23 cellular contexts compared by ENCODE assay signal in the genomic region with DNA sequence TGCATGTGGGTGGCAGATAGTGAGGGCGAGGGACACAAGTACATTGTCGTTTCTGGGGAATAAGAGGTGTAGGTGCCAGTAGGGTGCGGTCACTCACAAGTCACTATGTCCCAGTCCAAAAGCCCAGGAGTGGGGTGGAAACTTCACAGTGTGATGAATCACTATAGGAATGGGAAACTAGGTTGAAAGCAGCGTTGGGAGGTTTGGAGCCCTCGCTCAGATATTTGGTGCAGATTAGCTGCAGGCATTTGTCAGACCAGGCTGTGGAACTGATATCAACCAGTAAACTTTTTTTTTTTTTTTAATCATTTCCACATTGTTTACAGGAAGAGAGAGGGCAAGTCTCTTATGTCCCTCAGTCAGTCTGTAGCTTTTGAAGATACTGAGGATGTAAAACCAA.
DNase-seq lines count a peak whose midpoint lies in the region; ATAC-seq, FAIRE-seq and TF ChIP-seq lines count a peak whose summit lies in the region.
"Had no signal": no experiment of that assay in that cellular context is flagged by ENCODE, and none has a peak within 500 bp of the region (broad histone marks: within the 10 kb centered on the region; RNA-seq: fewer than 3 reads in every experiment).

No MANE protein-coding gene starts in this region.

- no peak for FAIRE-seq in HepG2 (lab: Jason Lieb, UNC)

- CTCF ChIA-PET in HepG2 (lab: Yijun Ruan, JAX; ENCODE audit: low intra/inter-chr PET ratio, low total read pairs), result no interaction called here

- TF ChIP-seq CTCF in right lobe of liver (IDR thresholded peaks at IDR 0.05) (no peak), HepG2 (CRISPR knock-in tag; IDR thresholded peaks at IDR 0.05) (no peak), VCaP (conservative IDR thresholded peaks at IDR 0.05) (no peak), fibroblast of the aortic adventitia (IDR thresholded peaks at IDR 0.05; ENCODE audit: insufficient read depth, low read length) (no peak), transverse colon (IDR thresholded peaks at IDR 0.05) (no peak)

- no peak for DNase-seq in right lobe of liver
- no peak for DNase-seq in HepG2 (ENCODE audit: low spot score)
- DNase-seq in fibroblast of the aortic adventitia (ENCODE audit: low read depth), result peak; percentile 15
- DNase-seq in transverse colon, result peak; percentile 12
- no peak for DNase-seq in posterior vena cava (ENCODE audit: low spot score)
- no peak for DNase-seq in activated T-helper 1 cell treated with anti-CD3 and anti-CD28 coated beads, Interleukin-12 subunit alpha, Interleukin-12 subunit beta, Interleukin-2, Interleukin-4 antibody, amounts not matched to agents 30 ng/mL and 10 ng/mL and 1 ng/mL, durations not matched to agents 14 hours and 24 hours and 36 hours (ENCODE audit: low spot score)
- DNase-seq in natural killer cell treated with Interleukin-12 subunit alpha and Interleukin-12 subunit beta and Interleukin-15 and Interleukin-18, amount 100 ng/mL, for 72 hours (ENCODE audit: low spot score), result no peak
- DNase-seq: activated B cell treated with CpG ODN at 0.5 μM for 24 hours; activated CD4-positive, alpha-beta T cell treated with anti-CD3 and anti-CD28 coated beads, Interleukin-2, amount 50 U/mL, for 4 hours; activated naive CD4-positive, alpha-beta T cell treated with anti-CD3 and anti-CD28 coated beads for 36 hours; effector CD8-positive, alpha-beta T cell; gastrocnemius medialis; natural killer cell; NCI-H1048; NCI-H1694; NCI-H510A; stimulated activated naive CD8-positive, alpha-beta T cell treated with anti-CD3 and anti-CD28 coated beads, Interleukin-15, Interleukin-2, amounts not matched to agents 100 U/mL and 50 U/mL, for 24 hours had no signal

- intact Hi-C loops in right lobe of liver (cut with DNase I) (no loop called here), HepG2 (cut with micrococcal nuclease; ENCODE audit: unreplicated experiment) (no loop called here), transverse colon (cut with DNase I; ENCODE audit: low total_unique reads) (no loop called here), posterior vena cava (cut with DNase I) (no loop called here)
- intact Hi-C loops in activated T-helper 1 cell treated with anti-CD3 and anti-CD28 coated beads, Interleukin-12 subunit alpha, Interleukin-12 subunit beta, Interleukin-2, Interleukin-4 antibody, amounts not matched to agents 30 ng/mL and 10 ng/mL and 1 ng/mL, durations not matched to agents 14 hours and 24 hours and 36 hours (cut with micrococcal nuclease), result no loop called here

- H3K27ac Mint-ChIP-seq in activated T-helper 1 cell treated with anti-CD3 and anti-CD28 coated beads, Interleukin-12 subunit alpha, Interleukin-12 subunit beta, Interleukin-2, Interleukin-4 antibody, amounts not matched to agents 30 ng/mL and 10 ng/mL and 1 ng/mL, durations not matched to agents 14 hours and 24 hours and 36 hours, result no peak overlapping the region
- no peak overlapping the region for H3K27ac Mint-ChIP-seq in natural killer cell treated with Interleukin-12 subunit alpha and Interleukin-12 subunit beta and Interleukin-15 and Interleukin-18, amount 100 ng/mL, for 72 hours
- H3K27ac Mint-ChIP-seq: activated B cell treated with CpG ODN at 0.5 μM for 24 hours; activated naive CD4-positive, alpha-beta T cell treated with anti-CD3 and anti-CD28 coated beads for 36 hours; B cell; natural killer cell had no signal

- H3K27me3 ChIP-seq in right lobe of liver (no peaks in the 10 kb centered on the region), HepG2 (ENCODE audit: control insufficient read depth in 1 of 2, insufficient read depth in 2 of 2, low read length in 2 of 2) (no peaks in the 10 kb centered on the region), transverse colon (no peaks in the 10 kb centered on the region)
- H3K27me3 ChIP-seq: breast epithelium, gastrocnemius medialis, thyroid gland had no signal

- H3K4me3 ChIP-seq in right lobe of liver (no peak overlapping the region), HepG2 (replicated peaks in 1 of 3; ENCODE audit: insufficient read depth in 1 of 3, low read depth in 2 of 3, low read length in 3 of 3) (no peak overlapping the region), fibroblast of the aortic adventitia (ENCODE audit: low read depth, low read length) (no peak overlapping the region), transverse colon (no peak overlapping the region)
- H3K4me3 ChIP-seq: breast epithelium, gastrocnemius medialis, thyroid gland had no signal

- in situ Hi-C loops in HepG2 (cut with HindIII; ENCODE audit: extremely low pct_ligation_motif_present, low pct_unique_long_range_greater_than_20kb), result no loop called here
- in situ Hi-C loops in transverse colon (cut with MboI; ENCODE audit: low pct_ligation_motif_present in 1 of 4, low pct_unique_long_range_greater_than_20kb in 1 of 4, low sequenced_read_pairs in 3 of 4), result no loop called here

- POLR2A ChIA-PET in HepG2 (lab: Yijun Ruan, JAX), result no interaction called here

- H3K27ac ChIP-seq in right lobe of liver (no peak overlapping the region), HepG2 (ENCODE audit: extremely low read length, insufficient read depth, low read length) (no peak overlapping the region), VCaP (peak overlapping the region; percentile 35; the same call in 1 of the 2 replicates), transverse colon (no peak overlapping the region)
- H3K27ac ChIP-seq: 22Rv1, breast epithelium, gastrocnemius medialis had no signal

- no peaks in the 10 kb centered on the region for H3K9me3 ChIP-seq in right lobe of liver
- H3K9me3 ChIP-seq in HepG2 (ENCODE audit: low read length), result no peaks in the 10 kb centered on the region
- H3K9me3 ChIP-seq in transverse colon, result no peaks in the 10 kb centered on the region
- H3K9me3 ChIP-seq: breast epithelium, gastrocnemius medialis, thyroid gland had no signal

- TF ChIP-seq EP300 in HepG2 (IDR thresholded peaks at IDR 0.05; ENCODE audit: low read depth in 2 of 2, low read length in 2 of 2) (no peak), HepG2 (CRISPR knock-in tag; IDR thresholded peaks at IDR 0.05; ENCODE audit: borderline replicate concordance) (no peak), transverse colon (IDR thresholded peaks at IDR 0.05; ENCODE audit: low read depth) (no peak)

- H3K4me2 ChIP-seq in HepG2 (ENCODE audit: low read depth, low read length), result no peak overlapping the region

- H3K9ac ChIP-seq in HepG2 (ENCODE audit: insufficient read depth, low read depth, low read length), result no peak overlapping the region

- no peaks in the 10 kb centered on the region for H3K27me3 Mint-ChIP-seq in activated T-helper 1 cell treated with anti-CD3 and anti-CD28 coated beads, Interleukin-12 subunit alpha, Interleukin-12 subunit beta, Interleukin-2, Interleukin-4 antibody, amounts not matched to agents 30 ng/mL and 10 ng/mL and 1 ng/mL, durations not matched to agents 14 hours and 24 hours and 36 hours (ENCODE audit: insufficient read depth)
- H3K27me3 Mint-ChIP-seq in natural killer cell treated with Interleukin-12 subunit alpha and Interleukin-12 subunit beta and Interleukin-15 and Interleukin-18, amount 100 ng/mL, for 72 hours, result no peaks in the 10 kb centered on the region
- H3K27me3 Mint-ChIP-seq: activated B cell treated with CpG ODN at 0.5 μM for 24 hours, B cell had no signal

- peaks cover 8% of the 10 kb centered on the region for H3K36me3 Mint-ChIP-seq in activated T-helper 1 cell treated with anti-CD3 and anti-CD28 coated beads, Interleukin-12 subunit alpha, Interleukin-12 subunit beta, Interleukin-2, Interleukin-4 antibody, amounts not matched to agents 30 ng/mL and 10 ng/mL and 1 ng/mL, durations not matched to agents 14 hours and 24 hours and 36 hours (ENCODE audit: low read depth)
- H3K36me3 Mint-ChIP-seq in natural killer cell treated with Interleukin-12 subunit alpha and Interleukin-12 subunit beta and Interleukin-15 and Interleukin-18, amount 100 ng/mL, for 72 hours, result no peaks in the 10 kb centered on the region
- H3K36me3 Mint-ChIP-seq: natural killer cell had no signal

- H3K79me2 ChIP-seq in HepG2 (ENCODE audit: insufficient read depth, low read length), result no peaks in the 10 kb centered on the region

- ATAC-seq in right lobe of liver, result peak in 3 of 4 donors; percentile 12 to 39 (median 34)
- ATAC-seq in HepG2, result no peak
- no peak for ATAC-seq in natural killer cell treated with Interleukin-12 subunit alpha and Interleukin-12 subunit beta and Interleukin-15 and Interleukin-18, amount 100 ng/mL, for 72 hours
- ATAC-seq: gastrocnemius medialis; HCT116; natural killer cell; stimulated activated naive CD8-positive, alpha-beta T cell treated with anti-CD3 and anti-CD28 coated beads, Interleukin-15, Interleukin-2, amounts not matched to agents 100 U/mL and 50 U/mL, for 24 hours had no signal

- TF ChIP-seq POLR2A in right lobe of liver (IDR thresholded peaks at IDR 0.05), result no peak
- TF ChIP-seq POLR2A in HepG2 (IDR thresholded peaks at IDR 0.05; ENCODE audit: insufficient read depth in 1 of 2, low read depth in 2 of 2, low read length in 2 of 2), result no peak
- no peak for TF ChIP-seq POLR2A in transverse colon (IDR thresholded peaks at IDR 0.05)

- H3K4me3 Mint-ChIP-seq in activated T-helper 1 cell treated with anti-CD3 and anti-CD28 coated beads, Interleukin-12 subunit alpha, Interleukin-12 subunit beta, Interleukin-2, Interleukin-4 antibody, amounts not matched to agents 30 ng/mL and 10 ng/mL and 1 ng/mL, durations not matched to agents 14 hours and 24 hours and 36 hours, result no peak overlapping the region
- H3K4me3 Mint-ChIP-seq in natural killer cell treated with Interleukin-12 subunit alpha and Interleukin-12 subunit beta and Interleukin-15 and Interleukin-18, amount 100 ng/mL, for 72 hours, result no peak overlapping the region
- H3K4me3 Mint-ChIP-seq: activated B cell treated with CpG ODN at 0.5 μM for 24 hours; activated naive CD4-positive, alpha-beta T cell treated with anti-CD3 and anti-CD28 coated beads for 36 hours; B cell; natural killer cell had no signal

- H2AFZ ChIP-seq in HepG2 (ENCODE audit: low read length), result no peak overlapping the region

- H3K36me3 ChIP-seq in right lobe of liver, result no peaks in the 10 kb centered on the region
- peaks cover 0 to 7% of the 10 kb centered on the region in 2 experiments; a peak in 1 of 5 replicates for H3K36me3 ChIP-seq in HepG2 (replicated peaks in 1 of 2; ENCODE audit: control insufficient read depth in 1 of 2, insufficient read depth in 2 of 2, low read length in 2 of 2)
- H3K36me3 ChIP-seq in transverse colon, result no peaks in the 10 kb centered on the region
- H3K36me3 ChIP-seq: breast epithelium, gastrocnemius medialis, thyroid gland had no signal

- H3K4me1 Mint-ChIP-seq in activated T-helper 1 cell treated with anti-CD3 and anti-CD28 coated beads, Interleukin-12 subunit alpha, Interleukin-12 subunit beta, Interleukin-2, Interleukin-4 antibody, amounts not matched to agents 30 ng/mL and 10 ng/mL and 1 ng/mL, durations not matched to agents 14 hours and 24 hours and 36 hours (ENCODE audit: low read depth), result peaks cover 31% of the 10 kb centered on the region
- H3K4me1 Mint-ChIP-seq in natural killer cell treated with Interleukin-12 subunit alpha and Interleukin-12 subunit beta and Interleukin-15 and Interleukin-18, amount 100 ng/mL, for 72 hours (ENCODE audit: low read depth in 2 of 2), result peaks cover 17 to 21% of the 10 kb centered on the region in 2 donors

- no peaks in the 10 kb centered on the region for H3K9me3 Mint-ChIP-seq in activated T-helper 1 cell treated with anti-CD3 and anti-CD28 coated beads, Interleukin-12 subunit alpha, Interleukin-12 subunit beta, Interleukin-2, Interleukin-4 antibody, amounts not matched to agents 30 ng/mL and 10 ng/mL and 1 ng/mL, durations not matched to agents 14 hours and 24 hours and 36 hours
- no peaks in the 10 kb centered on the region for H3K9me3 Mint-ChIP-seq in natural killer cell treated with Interleukin-12 subunit alpha and Interleukin-12 subunit beta and Interleukin-15 and Interleukin-18, amount 100 ng/mL, for 72 hours
- H3K9me3 Mint-ChIP-seq: natural killer cell had no signal

- BruUV-seq in HepG2 (replicated peaks; lab: Mats Ljungman, UMichigan), result no TSS peak

- no peak for TF ChIP-seq RAD21 in HepG2 (CRISPR knock-in tag; IDR thresholded peaks at IDR 0.05)

- H4K20me1 ChIP-seq in HepG2 (ENCODE audit: insufficient read depth, low read length), result no peaks in the 10 kb centered on the region

- H3K4me1 ChIP-seq in right lobe of liver, result no peaks in the 10 kb centered on the region
- no peaks in the 10 kb centered on the region for H3K4me1 ChIP-seq in HepG2 (ENCODE audit: insufficient read depth, low read length)
- peaks cover 0 to 18% (median 3%) of the 10 kb centered on the region in 4 donors for H3K4me1 ChIP-seq in transverse colon
- H3K4me1 ChIP-seq: breast epithelium had no signal

- 71% methylated on average over 5 of the region's 5 CpGs for WGBS in right lobe of liver (ENCODE audit: insufficient coverage, low coverage, low lambda C conversion rate, missing lambda C conversion rate)
- WGBS in HepG2 (ENCODE audit: low lambda C conversion rate), result 96% methylated on average over 5 of the region's 5 CpGs
- WGBS in transverse colon (ENCODE audit: low coverage in 1 of 2), 2 donors, result 85 to 88% methylated on average over 4 to 5 of the region's 5 CpGs

Comparison
In these comparisons a context has a peak if more than half of its experiments do, and no peak if none do; other contexts are left out.
1. ATAC-seq: peak in right lobe of liver (3 of 4); none in HepG2 (single experiment) and natural killer cell treated with Interleukin-12 subunit alpha and Interleukin-12 subunit beta and Interleukin-15 and Interleukin-18, amount 100 ng/mL, for 72 hours (0 of 2).
2. DNase-seq: peak in fibroblast of the aortic adventitia (single experiment) and transverse colon (single experiment); none in right lobe of liver (0 of 3), HepG2 (single experiment), posterior vena cava (single experiment), activated T-helper 1 cell treated with anti-CD3 and anti-CD28 coated beads, Interleukin-12 subunit alpha, Interleukin-12 subunit beta, Interleukin-2, Interleukin-4 antibody, amounts not matched to agents 30 ng/mL and 10 ng/mL and 1 ng/mL, durations not matched to agents 14 hours and 24 hours and 36 hours (single experiment) and natural killer cell treated with Interleukin-12 subunit alpha and Interleukin-12 subunit beta and Interleukin-15 and Interleukin-18, amount 100 ng/mL, for 72 hours (single experiment).